ENCODE assay signal across 22 cellular contexts in the genomic region with DNA sequence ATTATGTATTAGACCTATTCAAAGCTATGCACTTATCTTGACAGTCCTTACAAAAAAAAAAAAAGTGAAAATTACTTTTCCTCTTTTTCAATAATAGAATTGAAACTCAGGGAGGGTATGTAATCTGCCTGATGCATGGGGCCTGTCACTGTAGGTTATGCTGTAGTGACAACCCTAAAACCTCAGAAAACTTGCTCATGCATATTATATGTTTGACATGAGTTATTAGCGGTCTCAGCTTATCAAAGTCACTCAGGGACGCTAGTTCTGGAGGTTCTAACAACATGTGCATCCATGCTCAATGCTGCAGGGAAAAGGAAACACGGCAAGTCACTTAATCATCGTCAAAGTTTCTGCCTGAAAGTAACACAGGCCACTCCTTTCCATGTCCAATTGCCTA.
A peak's percentile ranks its signal among the peaks of the same experiment; 100 is the strongest.
DNase-seq lines count a peak whose midpoint lies in the region; ATAC-seq, FAIRE-seq and TF ChIP-seq lines count a peak whose summit lies in the region.
"Had no signal": no experiment of that assay in that cellular context is flagged by ENCODE, and none has a peak within 500 bp of the region (broad histone marks: within the 10 kb centered on the region; RNA-seq: fewer than 3 reads in every experiment).

No MANE protein-coding gene starts in this region.

- H3K79me2 ChIP-seq in K562 (ENCODE audit: control insufficient read depth, insufficient read depth, low read length) = no peaks in the 10 kb centered on the region

- FAIRE-seq in K562 (lab: Jason Lieb, UNC) = no peak
- FAIRE-seq: A204.1, D721Med, GM12878, GM18507 had no signal

- H3K4me2 ChIP-seq in K562 (ENCODE audit: insufficient read depth, low read length) = no peak overlapping the region
- H3K4me2 ChIP-seq: BLaER1 had no signal

- ATAC-seq in K562 (no peak), HG03280 (IDR thresholded peaks at IDR 0.05; ENCODE audit: unreplicated experiment) (no peak)
- ATAC-seq: CD8-positive, alpha-beta T cell; GM12878 had no signal

- TF ChIP-seq EP300 in K562 (IDR thresholded peaks at IDR 0.05; ENCODE audit: low read length) = no peak

- no peaks in the 10 kb centered on the region for H3K4me1 ChIP-seq in K562 (replicated peaks in 1 of 2; ENCODE audit: control insufficient read depth in 2 of 2, insufficient read depth in 2 of 2, low read length in 2 of 2)
- H3K4me1 ChIP-seq: BLaER1, HAP-1 had no signal

- no peak overlapping the region for H3K4me3 ChIP-seq in K562
- H3K4me3 ChIP-seq: BLaER1, GM12878, HAP-1 had no signal

- H3K9me3 ChIP-seq in K562 (replicated peaks; ENCODE audit: control insufficient read depth, insufficient read depth, low read depth, low read length) = peaks cover 3% of the 10 kb centered on the region
- H3K9me3 ChIP-seq: HAP-1 had no signal

- H3K36me3 ChIP-seq in K562 (ENCODE audit: control insufficient read depth, insufficient read depth, low read length) = no peaks in the 10 kb centered on the region
- H3K36me3 ChIP-seq: BLaER1, HAP-1 had no signal

- no peak overlapping the region for H3K27ac ChIP-seq in K562 (ENCODE audit: extremely low read depth, low read depth, low read length)
- H3K27ac ChIP-seq: 22Rv1, BLaER1, C4-2B had no signal

- TF ChIP-seq RAD21 in K562 (CRISPR knock-in tag; conservative IDR thresholded peaks at IDR 0.05 in 1 of 2, IDR thresholded peaks at IDR 0.05 in 1 of 2) = no peak

- no peaks in the 10 kb centered on the region for H3K9me1 ChIP-seq in K562 (ENCODE audit: control insufficient read depth, insufficient read depth, low read length)

- H3K27me3 ChIP-seq in K562 (ENCODE audit: control insufficient read depth in 2 of 2, insufficient read depth in 2 of 2, low read length in 2 of 2) = no peaks in the 10 kb centered on the region; a peak in 2 of 5 replicates

- no peaks in the 10 kb centered on the region for H4K20me1 ChIP-seq in K562 (replicated peaks; ENCODE audit: control insufficient read depth, insufficient read depth, low read length)
- H4K20me1 ChIP-seq: BLaER1 had no signal

- no peak overlapping the region for H3K9ac ChIP-seq in K562 (ENCODE audit: insufficient read depth in 1 of 2, low read depth in 2 of 2, low read length in 2 of 2)
- H3K9ac ChIP-seq: BLaER1 had no signal

- BruUV-seq in K562 (replicated peaks; lab: Mats Ljungman, UMichigan) = no TSS peak

- in situ Hi-C loops in GM13977 (cut with MboI; ENCODE audit: low pct_unique_long_range_greater_than_20kb, low sequenced_read_pairs, unreplicated experiment) (no loop called here), K562 (cut with MboI) (no loop called here)

- CTCF ChIA-PET in K562 (lab: Yijun Ruan, JAX; ENCODE audit: low intra/inter-chr PET ratio) = no interaction called here

- intact Hi-C loops in K562 (cut with micrococcal nuclease) = no loop called here

- TF ChIP-seq POLR2A in K562 (conservative IDR thresholded peaks at IDR 0.05) = no peak

- DNase-seq in GM13977 (ENCODE audit: low spot score) (peak; percentile 46), K562 (ENCODE audit: extremely low read depth in 1 of 4, low spot score in 3 of 4) (peak in 3 of 4 experiments; percentile 5 to 7 (median 5)), retina (peak; percentile 7), NCI-H82 treated with DMSO at 0.1 percent for 48 hours (lab: John Stamatoyannopoulos, UW; ENCODE audit: unreplicated experiment) (no peak), NCI-H446 (lab: John Stamatoyannopoulos, UW) (no peak)
- DNase-seq: CD4-positive, CD25-positive, alpha-beta regulatory T cell; CD8-positive, alpha-beta T cell; DMS 273 treated with DMSO at 0.1 percent for 48 hours; DMS79; EL; GDM1; GOT3; HFFc6 had no signal

- TF ChIP-seq CTCF in GM13977 (IDR thresholded peaks at IDR 0.05; ENCODE audit: extremely low read depth, insufficient read depth, missing control alignments) (no peak), K562 (IDR thresholded peaks at IDR 0.05 in 2 of 3, conservative IDR thresholded peaks at IDR 0.05 in 1 of 3; ENCODE audit: insufficient read depth in 2 of 3, low read depth in 1 of 3, low read length in 3 of 3) (no peak)

- 12% methylated on average over 4 of the region's 4 CpGs for WGBS in K562 (ENCODE audit: insufficient coverage, low coverage, missing lambda C conversion rate)

- POLR2A ChIA-PET in K562 (lab: Yijun Ruan, JAX) = interaction anchor here (0.6 kb wide), 1 partner anchor 158 kb away, joined by 3 read pairs; no protein-coding TSS in a partner anchor

- H2AFZ ChIP-seq in K562 (ENCODE audit: low read depth, low read length) = no peak overlapping the region

TF ChIP-seq in K562, 482 proteins besides CTCF, POLR2A, EP300 and RAD21:
- TF ChIP-seq ILF3 (IDR thresholded peaks at IDR 0.05; ENCODE audit: borderline replicate concordance) (no peak), MEIS2 (IDR thresholded peaks at IDR 0.05; ENCODE audit: partially characterized antibody) (peak; percentile 87), NFIX (CRISPR knock-in tag; IDR thresholded peaks at IDR 0.05; ENCODE audit: low read depth) (no peak), ZFP36 (IDR thresholded peaks at IDR 0.05; ENCODE audit: low read depth, low read length, partially characterized antibody) (no peak), ZNF274 (IDR thresholded peaks at IDR 0.05; ENCODE audit: borderline replicate concordance, low read depth, low read length) (no peak), MYNN (IDR thresholded peaks at IDR 0.05) (no peak), MYNN (CRISPR knock-in tag; IDR thresholded peaks at IDR 0.05) (no peak), DACH1 (IDR thresholded peaks at IDR 0.05; ENCODE audit: partially characterized antibody) (no peak), TEAD4 (IDR thresholded peaks at IDR 0.05; ENCODE audit: low read length) (peak; percentile 31; the same call in 1 of the 2 replicates), TEAD4 (CRISPR knock-in tag; IDR thresholded peaks at IDR 0.05; ENCODE audit: borderline replicate concordance) (no peak), TCF3 (CRISPR knock-in tag; IDR thresholded peaks at IDR 0.05) (peak; percentile 42), ZBTB1 (CRISPR knock-in tag; IDR thresholded peaks at IDR 0.05; ENCODE audit: borderline replicate concordance, low read depth) (no peak)
- TF ChIP-seq, protein P1, sequence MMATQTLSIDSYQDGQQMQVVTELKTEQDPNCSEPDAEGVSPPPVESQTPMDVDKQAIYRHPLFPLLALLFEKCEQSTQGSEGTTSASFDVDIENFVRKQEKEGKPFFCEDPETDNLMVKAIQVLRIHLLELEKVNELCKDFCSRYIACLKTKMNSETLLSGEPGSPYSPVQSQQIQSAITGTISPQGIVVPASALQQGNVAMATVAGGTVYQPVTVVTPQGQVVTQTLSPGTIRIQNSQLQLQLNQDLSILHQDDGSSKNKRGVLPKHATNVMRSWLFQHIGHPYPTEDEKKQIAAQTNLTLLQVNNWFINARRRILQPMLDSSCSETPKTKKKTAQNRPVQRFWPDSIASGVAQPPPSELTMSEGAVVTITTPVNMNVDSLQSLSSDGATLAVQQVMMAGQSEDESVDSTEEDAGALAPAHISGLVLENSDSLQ (IDR thresholded peaks at IDR 0.05) = peak; percentile 35
- TF ChIP-seq, protein P2, sequence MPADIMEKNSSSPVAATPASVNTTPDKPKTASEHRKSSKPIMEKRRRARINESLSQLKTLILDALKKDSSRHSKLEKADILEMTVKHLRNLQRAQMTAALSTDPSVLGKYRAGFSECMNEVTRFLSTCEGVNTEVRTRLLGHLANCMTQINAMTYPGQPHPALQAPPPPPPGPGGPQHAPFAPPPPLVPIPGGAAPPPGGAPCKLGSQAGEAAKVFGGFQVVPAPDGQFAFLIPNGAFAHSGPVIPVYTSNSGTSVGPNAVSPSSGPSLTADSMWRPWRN (IDR thresholded peaks at IDR 0.05; ENCODE audit: low read depth) = no peak
- TF ChIP-seq, protein P3, sequence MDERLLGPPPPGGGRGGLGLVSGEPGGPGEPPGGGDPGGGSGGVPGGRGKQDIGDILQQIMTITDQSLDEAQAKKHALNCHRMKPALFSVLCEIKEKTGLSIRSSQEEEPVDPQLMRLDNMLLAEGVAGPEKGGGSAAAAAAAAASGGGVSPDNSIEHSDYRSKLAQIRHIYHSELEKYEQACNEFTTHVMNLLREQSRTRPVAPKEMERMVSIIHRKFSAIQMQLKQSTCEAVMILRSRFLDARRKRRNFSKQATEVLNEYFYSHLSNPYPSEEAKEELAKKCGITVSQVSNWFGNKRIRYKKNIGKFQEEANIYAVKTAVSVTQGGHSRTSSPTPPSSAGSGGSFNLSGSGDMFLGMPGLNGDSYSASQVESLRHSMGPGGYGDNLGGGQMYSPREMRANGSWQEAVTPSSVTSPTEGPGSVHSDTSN (CRISPR knock-in tag; IDR thresholded peaks at IDR 0.05; ENCODE audit: low read depth) = no peak
- TF ChIP-seq, protein P3 (tag; conservative IDR thresholded peaks at IDR 0.05; ENCODE audit: low read depth) = peak; percentile 46; the same call in 1 of the 2 replicates

Comparison
In these comparisons a context has a peak if more than half of its experiments do, and no peak if none do; other contexts are left out.
1. DNase-seq: peak in GM13977 (single experiment), K562 (3 of 4) and retina (single experiment); none in NCI-H82 treated with DMSO at 0.1 percent for 48 hours (single experiment) and NCI-H446 (0 of 2).